ENCODE assay signal across 8 cellular contexts in genomic region chr4:170025523-170026252, GRCh38. TPM values are rescaled to one million over a fixed set of nuclear protein-coding genes. Genes with fewer than 3 reads are reported as not detected.
DNase-seq lines count a peak whose midpoint lies in the region; ATAC-seq and TF ChIP-seq lines count a peak whose summit lies in the region.

No MANE protein-coding gene starts in this region.

- POLR2A ChIA-PET in WTC11 (lab: Charles Lee) = interaction anchor here (0.6 to 1.4 kb wide), 4 partner anchors 13 to 405 kb away, joined by 4 to 5 read pairs (median 4); partner anchors contain the start of gene CLCN3

- peak overlapping the region; percentile 82 for H3K4me3 Mint-ChIP-seq in WTC11
- H3K4me3 Mint-ChIP-seq in nephron = peak overlapping the region; percentile 88 to 93 (median 92)

- H3K9me3 ChIP-seq in vagina = no peaks in the 10 kb centered on the region

- CTCF ChIA-PET in WTC11 (lab: Charles Lee) = interaction anchor here (1.4 to 3.0 kb wide), 3 partner anchors 215 to 413 kb away, joined by 3 to 12 read pairs (median 9); partner anchors contain the start of gene NEK1

- TF ChIP-seq POLR2A in erythroblast (IDR thresholded peaks at IDR 0.05; ENCODE audit: low read length) = no peak
- no peak for TF ChIP-seq POLR2A in vagina (IDR thresholded peaks at IDR 0.05)

- no peaks in the 10 kb centered on the region for H3K27me3 ChIP-seq in vagina

- peak overlapping the region; percentile 71 to 74 for H3K4me3 ChIP-seq in vagina

- peak overlapping the region; percentile 57 for H3K27ac ChIP-seq in vagina

- DNase-seq in G401 (ENCODE audit: low spot score) = peak; percentile 61
- DNase-seq in WTC11 (ENCODE audit: low spot score) = peak; percentile 30
- peak; percentile 59 to 78 for DNase-seq in erythroblast (lab: John Stamatoyannopoulos, UW)
- DNase-seq in vagina (ENCODE audit: extremely low spot score in 2 of 2) = no peak
- DNase-seq in HT-29 (ENCODE audit: low spot score) = no peak
- no peak for DNase-seq in RPMI8226

- no peak overlapping the region for H3K27ac Mint-ChIP-seq in WTC11
- H3K27ac Mint-ChIP-seq in nephron = peak overlapping the region in 2 of 3 experiments; percentile 64 to 69

- TF ChIP-seq CTCF in WTC11 (IDR thresholded peaks at IDR 0.05) (no peak), nephron (IDR thresholded peaks at IDR 0.05; ENCODE audit: unreplicated experiment in 3 of 3) (no peak), vagina (IDR thresholded peaks at IDR 0.05) (no peak)

- peaks cover 33% of the 10 kb centered on the region for H3K4me1 Mint-ChIP-seq in WTC11
- H3K4me1 Mint-ChIP-seq in nephron = no peaks in the 10 kb centered on the region

- peaks cover 4% of the 10 kb centered on the region for H3K4me1 ChIP-seq in vagina

- in situ Hi-C loops in G401 (cut with HindIII; ENCODE audit: low sequenced_read_pairs) = loop anchor here (25.0 kb wide), 1 partner anchor 213 kb away; no protein-coding TSS in a partner anchor

- H3K36me3 ChIP-seq in vagina = no peaks in the 10 kb centered on the region

- peaks cover 50% of the 10 kb centered on the region for H3K27me3 Mint-ChIP-seq in WTC11 (ENCODE audit: low read depth)
- H3K27me3 Mint-ChIP-seq in nephron (ENCODE audit: low read depth) = peaks cover 78% of the 10 kb centered on the region

- H3K9me3 Mint-ChIP-seq in WTC11 (peaks cover 9% of the 10 kb centered on the region; the same call in 1 of the 2 replicates), nephron (no peaks in the 10 kb centered on the region)

- H3K36me3 Mint-ChIP-seq in WTC11 (peaks cover 10% of the 10 kb centered on the region), nephron (ENCODE audit: low read depth) (no peaks in the 10 kb centered on the region)

- intact Hi-C loops in vagina (cut with DNase I) = loop anchor here (5.0 kb wide), 1 partner anchor 413 kb away; the partner anchor contains the start of gene NEK1

- ATAC-seq in WTC11 = peak; percentile 1; the same call in 1 of the 2 replicates
- no peak for ATAC-seq in GM18907 (IDR thresholded peaks at IDR 0.05; ENCODE audit: unreplicated experiment)

TF ChIP-seq in WTC11, 78 proteins besides CTCF, POLR2A, EP300 and RAD21 (continues in another document):
- TF ChIP-seq MAX (CRISPR knock-in tag; IDR thresholded peaks at IDR 0.05) (0 out of 2 replicates have a peak, but pooled peaks have one; percentile 52), NR3C1 (CRISPR knock-in tag; conservative IDR thresholded peaks at IDR 0.05; ENCODE audit: low read depth) (0 out of 2 replicates have a peak, but pooled peaks have one; percentile 12), IRF2 (CRISPR knock-in tag; IDR thresholded peaks at IDR 0.05; ENCODE audit: borderline replicate concordance, low read depth) (no peak), ARID4B (CRISPR knock-in tag; IDR thresholded peaks at IDR 0.05; ENCODE audit: borderline replicate concordance) (0 out of 2 replicates have a peak, but pooled peaks have one; percentile 8), SMAD4 (CRISPR knock-in tag; IDR thresholded peaks at IDR 0.05) (no peak), FOXK1 (CRISPR knock-in tag; IDR thresholded peaks at IDR 0.05) (peak; percentile 36; the same call in 1 of the 2 replicates), PRDM15 (CRISPR knock-in tag; IDR thresholded peaks at IDR 0.05) (peak; percentile 27; the same call in 1 of the 2 replicates), ZNF416 (CRISPR knock-in tag; IDR thresholded peaks at IDR 0.05) (no peak), SP1 (CRISPR knock-in tag; conservative IDR thresholded peaks at IDR 0.05) (0 out of 2 replicates have a peak, but pooled peaks have one; percentile 39), HMGXB4 (CRISPR knock-in tag; IDR thresholded peaks at IDR 0.05) (peak; percentile 36; the same call in 1 of the 2 replicates), FOXP1 (CRISPR knock-in tag; IDR thresholded peaks at IDR 0.05; ENCODE audit: borderline replicate concordance) (peak; percentile 60), RELA (CRISPR knock-in tag; IDR thresholded peaks at IDR 0.05; ENCODE audit: borderline replicate concordance) (0 out of 2 replicates have a peak, but pooled peaks have one; percentile 11), EMX1 (CRISPR knock-in tag; IDR thresholded peaks at IDR 0.05) (no peak)

RNA-seq across cellular contexts. Expression of gene MFAP3L, which starts 0.5 kb away (rescaled TPM):
- total RNA-seq in G401 (2014; rRNA removed; shearing (Covaris generic)) = 0.06 and 1.7 TPM in 2 replicates
- total RNA-seq in WTC11 (2021) = 12.1 to 31.3 TPM (median 16.4 TPM) in 3 replicates
- 2.2 TPM for total RNA-seq in vagina
- total RNA-seq in HT-29 (2014; rRNA removed; shearing (Covaris generic)) = 0.03 and 0.18 TPM in 2 replicates

Comparison
In these comparisons a context has a peak if more than half of its experiments do, and no peak if none do; other contexts are left out.
1. DNase-seq: peak in G401 (single experiment), WTC11 (single experiment) and erythroblast (2 of 2); none in vagina (0 of 2), HT-29 (single experiment) and RPMI8226 (single experiment).